ENCODE assay signal across 10 cellular contexts in the genomic region with DNA sequence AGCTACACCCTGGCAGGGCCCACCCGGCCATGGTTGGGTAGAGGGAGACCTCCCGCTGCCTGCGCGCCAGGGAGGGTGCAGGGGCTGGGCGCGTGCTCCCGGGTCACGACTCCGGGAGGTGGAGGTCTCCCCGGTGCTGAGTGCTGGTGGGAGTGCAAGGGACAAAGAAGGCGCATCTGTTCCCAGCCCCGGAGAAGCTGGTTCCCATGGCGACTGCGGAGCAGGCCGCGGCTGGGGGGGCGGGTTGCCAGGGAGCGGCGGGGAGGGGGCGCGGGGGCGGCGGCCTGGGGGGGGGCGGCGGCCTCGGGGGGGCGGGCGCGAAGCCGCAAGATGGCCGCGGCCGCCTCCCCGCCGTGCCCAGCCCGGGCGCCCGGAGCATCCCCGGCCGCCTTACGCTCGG. TPM values are rescaled to one million over a fixed set of nuclear protein-coding genes. Genes with fewer than 3 reads are reported as not detected.
A peak's percentile ranks its signal among the peaks of the same experiment; 100 is the strongest.
DNase-seq lines count a peak whose midpoint lies in the region; ATAC-seq and TF ChIP-seq lines count a peak whose summit lies in the region.
"Had no signal": no experiment of that assay in that cellular context is flagged by ENCODE, and none has a peak within 500 bp of the region (broad histone marks: within the 10 kb centered on the region; RNA-seq: fewer than 3 reads in every experiment).

No MANE protein-coding gene starts in this region.

- peak overlapping the region; percentile 51 for H3K4me3 Mint-ChIP-seq in type B pancreatic cell
- no peak overlapping the region for H3K4me3 Mint-ChIP-seq in CD4-positive, alpha-beta T cell

- peaks cover 22% of the 10 kb centered on the region for H3K4me1 Mint-ChIP-seq in type B pancreatic cell (ENCODE audit: unreplicated experiment)
- peaks cover 18% of the 10 kb centered on the region for H3K4me1 Mint-ChIP-seq in CD4-positive, alpha-beta T cell (ENCODE audit: low read depth)

- intact Hi-C loops in cardiac septum (cut with DNase I), result no loop called here
- intact Hi-C loops in ascending aorta (cut with DNase I), result no loop called here
- intact Hi-C loops in CD4-positive, alpha-beta T cell (cut with DNase I, micrococcal nuclease), result no loop called here

- peaks cover 35% of the 10 kb centered on the region for H3K4me1 ChIP-seq in cardiac muscle cell (ENCODE audit: low read depth)
- peaks cover 10 to 29% of the 10 kb centered on the region in 2 donors for H3K4me1 ChIP-seq in ascending aorta
- no peaks in the 10 kb centered on the region for H3K4me1 ChIP-seq in iPS-20b (ENCODE audit: insufficient read depth, low read length)

- DNase-seq in cardiac muscle cell (ENCODE audit: low read depth in 1 of 2, low spot score in 1 of 2), result no peak
- DNase-seq in cardiac septum (ENCODE audit: low spot score), result no peak
- DNase-seq in ascending aorta (ENCODE audit: low spot score in 2 of 2), result no peak
- DNase-seq in type B pancreatic cell (ENCODE audit: extremely low spot score, unreplicated experiment), result no peak
- no peak for DNase-seq in CD4-positive, alpha-beta T cell
- DNase-seq in GM13976 (ENCODE audit: low spot score), result no peak
- DNase-seq: cerebellar nuclear complex, transverse colon had no signal

- POLR2A ChIA-PET in CD4-positive, alpha-beta T cell (lab: Charles Lee), result no interaction called here

- H3K27me3 Mint-ChIP-seq in type B pancreatic cell, result no peaks in the 10 kb centered on the region
- peaks cover 12% of the 10 kb centered on the region for H3K27me3 Mint-ChIP-seq in CD4-positive, alpha-beta T cell

- no peak overlapping the region; the same call in none of the 2 replicates for H3K9ac ChIP-seq in iPS-20b (ENCODE audit: low read depth, low read length)

- no peaks in the 10 kb centered on the region for H3K9me3 ChIP-seq in cardiac muscle cell (ENCODE audit: low read depth)
- no peaks in the 10 kb centered on the region for H3K9me3 ChIP-seq in ascending aorta
- H3K9me3 ChIP-seq in iPS-20b (ENCODE audit: insufficient read depth, low read depth, low read length), result no peaks in the 10 kb centered on the region
- no peaks in the 10 kb centered on the region for H3K9me3 ChIP-seq in CD4-positive, alpha-beta T cell (ENCODE audit: control insufficient read depth, low read length)
- H3K9me3 ChIP-seq: transverse colon had no signal

- H3K27ac Mint-ChIP-seq in type B pancreatic cell, result no peak overlapping the region
- H3K27ac Mint-ChIP-seq in CD4-positive, alpha-beta T cell, result no peak overlapping the region

- in situ Hi-C loops in GM13976 (cut with MboI; ENCODE audit: low sequenced_read_pairs, unreplicated experiment), result no loop called here

- no peak overlapping the region for H3K27ac ChIP-seq in cardiac muscle cell
- no peak overlapping the region for H3K27ac ChIP-seq in ascending aorta
- H3K27ac ChIP-seq in iPS-20b (ENCODE audit: low read length), result no peak overlapping the region
- no peak overlapping the region for H3K27ac ChIP-seq in CD4-positive, alpha-beta T cell (ENCODE audit: low read depth, low read length)
- H3K27ac ChIP-seq: transverse colon had no signal

- H3K27me3 ChIP-seq in cardiac muscle cell (no peaks in the 10 kb centered on the region), ascending aorta (no peaks in the 10 kb centered on the region), iPS-20b (ENCODE audit: insufficient read depth, low read length) (no peaks in the 10 kb centered on the region; the same call in 1 of the 2 replicates)
- peaks cover 6% of the 10 kb centered on the region for H3K27me3 ChIP-seq in CD4-positive, alpha-beta T cell (ENCODE audit: control insufficient read depth, insufficient read depth, low read length)

- ATAC-seq in GM21515 (IDR thresholded peaks at IDR 0.05; ENCODE audit: unreplicated experiment), result no peak
- no peak for ATAC-seq in CD4-positive, alpha-beta T cell (ENCODE audit: poor library complexity)

- no peaks in the 10 kb centered on the region for H3K9me3 Mint-ChIP-seq in type B pancreatic cell
- H3K9me3 Mint-ChIP-seq in CD4-positive, alpha-beta T cell, result no peaks in the 10 kb centered on the region

- H3K4me3 ChIP-seq in cardiac muscle cell (peak overlapping the region; percentile 94), ascending aorta (peak overlapping the region; percentile 47 to 71), iPS-20b (ENCODE audit: low read length) (peak overlapping the region; percentile 74)

- no peaks in the 10 kb centered on the region for H3K36me3 Mint-ChIP-seq in type B pancreatic cell
- peaks cover 3% of the 10 kb centered on the region for H3K36me3 Mint-ChIP-seq in CD4-positive, alpha-beta T cell (ENCODE audit: low read depth)

- H3K36me3 ChIP-seq in cardiac muscle cell, result peaks cover 6% of the 10 kb centered on the region
- no peaks in the 10 kb centered on the region for H3K36me3 ChIP-seq in ascending aorta
- H3K36me3 ChIP-seq in iPS-20b (ENCODE audit: insufficient read depth, low read depth, low read length), result peaks cover 29% of the 10 kb centered on the region
- H3K36me3 ChIP-seq: transverse colon had no signal

- CTCF ChIA-PET in CD4-positive, alpha-beta T cell (lab: Charles Lee), result no interaction called here

- TF ChIP-seq CTCF in cardiac muscle cell (IDR thresholded peaks at IDR 0.05; ENCODE audit: low read depth, low read length) (no peak), ascending aorta (IDR thresholded peaks at IDR 0.05) (no peak), type B pancreatic cell (conservative IDR thresholded peaks at IDR 0.05) (no peak), GM13976 (IDR thresholded peaks at IDR 0.05; ENCODE audit: borderline replicate concordance, control extremely low read depth, extremely low read depth, insufficient read depth, missing control alignments) (no peak)
- TF ChIP-seq CTCF in CD4-positive, alpha-beta T cell (IDR thresholded peaks at IDR 0.05), result no peak

RNA-seq across cellular contexts. Expression of a gene that starts 1.2 kb away (rescaled TPM):
- total RNA-seq in cardiac muscle cell (21.1 and 29.1 TPM in 2 replicates), cardiac septum (1.9 TPM), ascending aorta (1.9 TPM), type B pancreatic cell (ENCODE audit: low replicate concordance) (8.9 and 10.8 TPM in 2 replicates)
- 22.1 and 30.6 TPM in 2 replicates for polyA plus RNA-seq in cardiac muscle cell
- total RNA-seq in CD4-positive, alpha-beta T cell, result under 1 TPM in 1 of 2 experiments, not detected in 1; 0.22 TPM

RNA-seq across cellular contexts. Expression of a gene that starts 5.0 kb away (rescaled TPM):
- 188 and 355 TPM in 2 replicates for total RNA-seq in cardiac muscle cell
- polyA plus RNA-seq in cardiac muscle cell, result 505 and 638 TPM in 2 replicates
- total RNA-seq in cardiac septum, result 486 TPM
- 232 TPM for total RNA-seq in ascending aorta
- total RNA-seq in type B pancreatic cell (ENCODE audit: low replicate concordance), result 165 and 197 TPM in 2 replicates
- 10 to 100 TPM; 77.6 to 92.6 TPM for total RNA-seq in CD4-positive, alpha-beta T cell

RNA-seq across cellular contexts. Expression of a gene that starts 11.8 kb away (rescaled TPM):
- total RNA-seq in cardiac muscle cell, result 45.6 and 89.2 TPM in 2 replicates
- polyA plus RNA-seq in cardiac muscle cell, result 58.1 and 76.0 TPM in 2 replicates
- total RNA-seq in cardiac septum, result 97.5 TPM
- total RNA-seq in ascending aorta, result 307 TPM
- total RNA-seq in type B pancreatic cell (ENCODE audit: low replicate concordance), result 122 and 127 TPM in 2 replicates
- 100 to 1,000 TPM; 214 to 228 TPM for total RNA-seq in CD4-positive, alpha-beta T cell

RNA-seq across cellular contexts. Expression of a gene that starts 31.0 kb away (rescaled TPM):
- total RNA-seq in cardiac muscle cell (140 and 180 TPM in 2 replicates), cardiac septum (49.7 TPM), ascending aorta (104 TPM), type B pancreatic cell (ENCODE audit: low replicate concordance) (59.9 and 64.8 TPM in 2 replicates)
- 122 and 154 TPM in 2 replicates for polyA plus RNA-seq in cardiac muscle cell
- 10 to 100 TPM; 49.7 to 53.0 TPM for total RNA-seq in CD4-positive, alpha-beta T cell

RNA-seq across cellular contexts. Expression of a gene that starts 32.6 kb away (rescaled TPM):
- total RNA-seq in cardiac muscle cell, result 1,112 and 2,236 TPM in 2 replicates
- polyA plus RNA-seq in cardiac muscle cell, result 716 and 851 TPM in 2 replicates
- 318 TPM for total RNA-seq in cardiac septum
- 442 TPM for total RNA-seq in ascending aorta
- total RNA-seq in type B pancreatic cell (ENCODE audit: low replicate concordance), result 316 and 421 TPM in 2 replicates
- total RNA-seq in CD4-positive, alpha-beta T cell, result 100 to 1,000 TPM; 614 to 628 TPM
